ENCODE assay signal across 8 cellular contexts in genomic region chr6:150813993-150814359, GRCh38. TPM values are rescaled to one million over a fixed set of nuclear protein-coding genes. Genes with fewer than 3 reads are reported as not detected.
DNase-seq lines count a peak whose midpoint lies in the region; ATAC-seq lines count a peak whose summit lies in the region.
"Had no signal": no experiment of that assay in that cellular context is flagged by ENCODE, and none has a peak within 500 bp of the region (broad histone marks: within the 10 kb centered on the region; RNA-seq: fewer than 3 reads in every experiment).

No MANE protein-coding gene starts in this region.

- no peak overlapping the region for H3K4me3 ChIP-seq in adipocyte (ENCODE audit: low read length)

- peaks cover 5% of the 10 kb centered on the region for H3K4me1 ChIP-seq in adipocyte (ENCODE audit: control insufficient read depth, insufficient read depth, low read length)

- DNase-seq in adipocyte (ENCODE audit: low read depth), result peak; percentile 18
- DNase-seq in sciatic nerve (ENCODE audit: low spot score), result no peak
- DNase-seq in GOT3 (lab: John Stamatoyannopoulos, UW), result no peak
- DNase-seq in stimulated activated naive CD4-positive, alpha-beta T cell treated with Interleukin-2 at 50 U/mL for 16 hours (lab: John Stamatoyannopoulos, UW), result no peak
- no peak for DNase-seq in NCI-H2029 treated with DMSO at 0.1 percent for 48 hours (lab: John Stamatoyannopoulos, UW)
- DNase-seq: left cardiac atrium had no signal

- H3K27me3 ChIP-seq in adipocyte (replicated peaks; ENCODE audit: control insufficient read depth, insufficient read depth, low read length), result no peaks in the 10 kb centered on the region

- H3K9ac ChIP-seq in adipocyte (ENCODE audit: low read length), result no peak overlapping the region

- no peaks in the 10 kb centered on the region for H3K36me3 ChIP-seq in adipocyte (ENCODE audit: control insufficient read depth, insufficient read depth, low read length, severe bottlenecking)

- intact Hi-C loops in sciatic nerve (cut with DNase I), result loop anchor here (5.0 to 10.0 kb wide), 2 partner anchors 397 to 739 kb away; no protein-coding TSS in a partner anchor

- ATAC-seq in GM19043 (IDR thresholded peaks at IDR 0.05; ENCODE audit: low read depth, unreplicated experiment) (peak; percentile 45), HG03039 (IDR thresholded peaks at IDR 0.05; ENCODE audit: unreplicated experiment) (peak; percentile 59), sciatic nerve (peak; percentile 8)

- H3K9me3 ChIP-seq in adipocyte (ENCODE audit: control insufficient read depth, low read length), result no peaks in the 10 kb centered on the region

RNA-seq across cellular contexts. Expression of gene MTHFD1L, which starts 51.5 kb away (rescaled TPM):
- total RNA-seq in sciatic nerve, result 30.4 TPM

Comparison
In these comparisons a context has a peak if more than half of its experiments do, and no peak if none do; other contexts are left out.
1. ATAC-seq: peak in every context shown above with its lines; median percentile 59 in HG03039; 45 in GM19043; 8 in sciatic nerve.